14 cellular contexts compared by ENCODE assay signal in genomic region chr19:46514589-46515289, GRCh38.
"Had no signal": no experiment of that assay in that cellular context is flagged by ENCODE, and none has a peak within 500 bp of the region (broad histone marks: within the 10 kb centered on the region; RNA-seq: fewer than 3 reads in every experiment).

No MANE protein-coding gene starts in this region.

- H3K27ac Mint-ChIP-seq: activated T-helper 17 cell treated with anti-CD3 and anti-CD28 coated beads, Interleukin-2, amount 50 U/mL, for 72 hours; stimulated activated naive B cell treated with anti-CD40 and anti-IgM and Interleukin-4, amounts not matched to agents 10 μg/mL and 1 μg/mL and 100 μg/mL, for 72 hours had no signal

- H3K9me3 ChIP-seq: pancreas, vagina had no signal

- H3K4me3 ChIP-seq: cardiac muscle cell, gastroesophageal sphincter, heart right ventricle, lung, pancreas, tibial artery, vagina had no signal

- ATAC-seq: activated T-helper 17 cell treated with anti-CD3 and anti-CD28 coated beads, Interleukin-2, amount 50 U/mL, for 72 hours; gastroesophageal sphincter; pancreas; stimulated activated naive B cell treated with anti-CD40 and anti-IgM and Interleukin-4, amounts not matched to agents 10 μg/mL and 1 μg/mL and 100 μg/mL, for 72 hours had no signal

- H3K27me3 ChIP-seq: cardiac muscle cell, pancreas, vagina had no signal

- H3K9me3 Mint-ChIP-seq: activated T-helper 17 cell treated with anti-CD3 and anti-CD28 coated beads, Interleukin-2, amount 50 U/mL, for 72 hours had no signal

- H3K4me3 Mint-ChIP-seq: activated T-helper 17 cell treated with anti-CD3 and anti-CD28 coated beads, Interleukin-2, amount 50 U/mL, for 72 hours; stimulated activated naive B cell treated with anti-CD40 and anti-IgM and Interleukin-4, amounts not matched to agents 10 μg/mL and 1 μg/mL and 100 μg/mL, for 72 hours had no signal

- H3K36me3 ChIP-seq: cardiac muscle cell, gastroesophageal sphincter, heart right ventricle, pancreas, tibial artery, vagina had no signal

- DNase-seq: activated CD4-positive, alpha-beta T cell treated with anti-CD3 and anti-CD28 coated beads, Interleukin-2, amount 50 U/mL, for 48 hours; activated CD4-positive, CD25-positive, alpha-beta regulatory T cell treated with anti-CD3 and anti-CD28 coated beads, Interleukin-2, amount 50 U/mL, for 72 hours; activated naive CD4-positive, alpha-beta T cell treated with anti-CD3 and anti-CD28 coated beads, Interleukin-2, amount 50 U/mL, for 16 hours; heart right ventricle; midbrain; stimulated activated naive B cell treated with anti-CD40 and anti-IgM and Interleukin-4, amounts not matched to agents 10 μg/mL and 1 μg/mL and 100 μg/mL, for 72 hours; T-helper 9 cell; tibial artery had no signal

- H3K4me1 Mint-ChIP-seq: activated T-helper 17 cell treated with anti-CD3 and anti-CD28 coated beads, Interleukin-2, amount 50 U/mL, for 72 hours had no signal

- H3K4me1 ChIP-seq: pancreas had no signal

- H3K27ac ChIP-seq: cardiac muscle cell, gastroesophageal sphincter, heart right ventricle, pancreas, tibial artery, vagina had no signal
